ENCODE assay signal across 8 cellular contexts in genomic region chr9:117825609-117826347, GRCh38.
DNase-seq lines count a peak whose midpoint lies in the region; ATAC-seq and TF ChIP-seq lines count a peak whose summit lies in the region.

No MANE protein-coding gene starts in this region.

- H3K4me2 ChIP-seq in PC-9 = no peak overlapping the region
- H3K4me2 ChIP-seq in Karpas-422 (ENCODE audit: low read depth, low read length, poor library complexity, severe bottlenecking) = no peak overlapping the region

- no peak overlapping the region for H2AFZ ChIP-seq in PC-9
- no peak overlapping the region for H2AFZ ChIP-seq in Karpas-422 (ENCODE audit: low read length)

- BruUV-seq in PC-9 (replicated peaks; lab: Mats Ljungman, UMichigan) = no TSS peak

- no peaks in the 10 kb centered on the region for H3K79me2 ChIP-seq in PC-9 (ENCODE audit: low read depth)
- H3K79me2 ChIP-seq in Karpas-422 (ENCODE audit: low read length) = no peaks in the 10 kb centered on the region

- H3K4me3 ChIP-seq in lower lobe of right lung = no peak overlapping the region
- H3K4me3 ChIP-seq in PC-9 = no peak overlapping the region
- no peak overlapping the region for H3K4me3 ChIP-seq in Karpas-422 (ENCODE audit: low read length)

- CTCF ChIA-PET in PC-9 (lab: Charles Lee) = interaction anchor here (0.6 kb wide), 1 partner anchor 8 kb away, joined by 3 read pairs; no protein-coding TSS in a partner anchor

- no peaks in the 10 kb centered on the region for H4K20me1 ChIP-seq in PC-9 (ENCODE audit: insufficient read depth)
- no peaks in the 10 kb centered on the region for H4K20me1 ChIP-seq in Karpas-422 (ENCODE audit: insufficient read depth, low read depth, low read length)

- no peaks in the 10 kb centered on the region for H3K27me3 ChIP-seq in lower lobe of right lung (ENCODE audit: low read depth)
- peaks cover 29% of the 10 kb centered on the region for H3K27me3 ChIP-seq in PC-9 (ENCODE audit: insufficient read depth, low read depth)
- no peaks in the 10 kb centered on the region for H3K27me3 ChIP-seq in Karpas-422 (ENCODE audit: low read length)

- intact Hi-C loops in lower lobe of right lung (cut with DNase I) = no loop called here
- intact Hi-C loops in PC-9 (cut with micrococcal nuclease; ENCODE audit: unreplicated experiment) = no loop called here
- intact Hi-C loops in posterior vena cava (cut with DNase I) = no loop called here

- H3K4me1 ChIP-seq in lower lobe of right lung (no peaks in the 10 kb centered on the region), PC-9 (replicated peaks; ENCODE audit: insufficient read depth) (no peaks in the 10 kb centered on the region), Karpas-422 (ENCODE audit: low read length) (no peaks in the 10 kb centered on the region)

- TF ChIP-seq CTCF in lower lobe of right lung (IDR thresholded peaks at IDR 0.05) = no peak
- TF ChIP-seq CTCF in PC-9 (conservative IDR thresholded peaks at IDR 0.05) = no peak

- H3K9me3 ChIP-seq in lower lobe of right lung = no peaks in the 10 kb centered on the region
- H3K9me3 ChIP-seq in PC-9 (ENCODE audit: insufficient read depth, low read depth) = no peaks in the 10 kb centered on the region
- no peaks in the 10 kb centered on the region for H3K9me3 ChIP-seq in Karpas-422 (ENCODE audit: low read length)

- POLR2A ChIA-PET in PC-9 (lab: Charles Lee; ENCODE audit: unreplicated experiment) = no interaction called here

- no peak overlapping the region for H3K9ac ChIP-seq in Karpas-422 (ENCODE audit: low read length)

- peak; percentile 96 for ATAC-seq in GM19035 (IDR thresholded peaks at IDR 0.05; ENCODE audit: unreplicated experiment)
- peak; percentile 78 for ATAC-seq in HG03045 (IDR thresholded peaks at IDR 0.05; ENCODE audit: unreplicated experiment)
- ATAC-seq in lower lobe of right lung = peak; percentile 71 to 77

- H3K36me3 ChIP-seq in lower lobe of right lung (no peaks in the 10 kb centered on the region), PC-9 (ENCODE audit: low read depth) (no peaks in the 10 kb centered on the region), Karpas-422 (ENCODE audit: insufficient read depth, low read length) (no peaks in the 10 kb centered on the region)

- H3K9me2 ChIP-seq in PC-9 (ENCODE audit: insufficient read depth) (no peaks in the 10 kb centered on the region), Karpas-422 (replicated peaks; ENCODE audit: insufficient read depth, low read length) (no peaks in the 10 kb centered on the region)

- H3K27ac ChIP-seq in lower lobe of right lung = no peak overlapping the region
- H3K27ac ChIP-seq in PC-9 = no peak overlapping the region
- no peak overlapping the region for H3K27ac ChIP-seq in Karpas-422 (ENCODE audit: low read length)

- no peaks in the 10 kb centered on the region for H3F3A ChIP-seq in PC-9 (ENCODE audit: insufficient read depth, low read depth)

- DNase-seq in T-helper 2 cell (peak in 4 of 5 experiments; percentile 4 to 93 (median 40)), lower lobe of right lung (no peak), DMS114 treated with DMSO at 0.1 percent for 48 hours (lab: John Stamatoyannopoulos, UW; ENCODE audit: unreplicated experiment) (no peak), PC-9 (no peak), Karpas-422 (no peak), posterior vena cava (ENCODE audit: low spot score) (no peak)

Comparison
In these comparisons a context has a peak if more than half of its experiments do, and no peak if none do; other contexts are left out.
1. DNase-seq: peak in T-helper 2 cell (4 of 5); none in lower lobe of right lung (single experiment), DMS114 treated with DMSO at 0.1 percent for 48 hours (single experiment), PC-9 (0 of 2), Karpas-422 (single experiment) and posterior vena cava (single experiment).
2. Peak in every context shown above with its lines, with median percentiles within 50 percentile points of each other: ATAC-seq.